ENCODE assay signal across 6 cellular contexts in genomic region chr1:119829006-119829405, GRCh38. TPM values are rescaled to one million over a fixed set of nuclear protein-coding genes. Genes with fewer than 3 reads are reported as not detected.
"Had no signal": no experiment of that assay in that cellular context is flagged by ENCODE, and none has a peak within 500 bp of the region (broad histone marks: within the 10 kb centered on the region; RNA-seq: fewer than 3 reads in every experiment).

No MANE protein-coding gene starts in this region.

RNA-seq across cellular contexts. Expression of gene REG4, which starts 17.7 kb away (rescaled TPM):
- total RNA-seq: activated T-helper 2 cell treated with anti-CD3 and anti-CD28 coated beads, Interferon-gamma antibody, Interleukin-2, Interleukin-4, amounts not matched to agents 10 μg/mL and 5 μg/mL and 100 μg/mL, durations not matched to agents 14 hours and 24 hours and 36 hours; ascending aorta; cardiac muscle cell; RPMI7951; SJSA1 had no signal
- polyA plus RNA-seq: cardiac muscle cell, SK-N-SH had no signal
